Comparison of ENCODE assay signal across 10 cellular contexts in genomic region chr19:15404097-15404779, GRCh38. TPM values are rescaled to one million over a fixed set of nuclear protein-coding genes. Genes with fewer than 3 reads are reported as not detected.
DNase-seq lines count a peak whose midpoint lies in the region; ATAC-seq and TF ChIP-seq lines count a peak whose summit lies in the region.
"Had no signal": no experiment of that assay in that cellular context is flagged by ENCODE, and none has a peak within 500 bp of the region (broad histone marks: within the 10 kb centered on the region; RNA-seq: fewer than 3 reads in every experiment).

No MANE protein-coding gene starts in this region.

- DNase-seq in HFFc6 (no peak), ascending aorta (ENCODE audit: low spot score in 2 of 2) (no peak), left colon (peak in 1 of 2 donors; percentile 45), T1000 (lab: John Stamatoyannopoulos, UW) (no peak), NCI-H82 treated with DMSO at 0.1 percent for 48 hours (lab: John Stamatoyannopoulos, UW; ENCODE audit: unreplicated experiment) (no peak)
- DNase-seq in stimulated activated naive B cell treated with anti-CD40 and anti-IgM and Interleukin-4, amounts not matched to agents 10 μg/mL and 1 μg/mL and 100 μg/mL, for 72 hours: no peak
- DNase-seq: activated gamma-delta T cell, NCI-H2029 had no signal

- H3K4me3 Mint-ChIP-seq in HFFc6: no peak overlapping the region
- H3K4me3 Mint-ChIP-seq in stimulated activated naive B cell treated with anti-CD40 and anti-IgM and Interleukin-4, amounts not matched to agents 10 μg/mL and 1 μg/mL and 100 μg/mL, for 72 hours: peak overlapping the region in 1 of 2 donors; percentile 0

- H3K27ac ChIP-seq in ascending aorta: peak overlapping the region; percentile 51 to 74

- H3K4me1 Mint-ChIP-seq in HFFc6 (ENCODE audit: low read depth): peaks cover 23% of the 10 kb centered on the region
- H3K4me1 Mint-ChIP-seq in stimulated activated naive B cell treated with anti-CD40 and anti-IgM and Interleukin-4, amounts not matched to agents 10 μg/mL and 1 μg/mL and 100 μg/mL, for 72 hours: peaks cover 22 to 28% of the 10 kb centered on the region in 2 donors

- H3K4me3 ChIP-seq in ascending aorta: peak overlapping the region in 1 of 2 donors; percentile 14

- ATAC-seq in left colon: peak; percentile 14
- ATAC-seq in stimulated activated naive B cell treated with anti-CD40 and anti-IgM and Interleukin-4, amounts not matched to agents 10 μg/mL and 1 μg/mL and 100 μg/mL, for 72 hours (replicated peaks): peak; percentile 46 to 54
- ATAC-seq in HG03025 (IDR thresholded peaks at IDR 0.05; ENCODE audit: low FRiP score, unreplicated experiment): no peak
- ATAC-seq: Panc1 had no signal

- TF ChIP-seq CTCF in HFFc6 (IDR thresholded peaks at IDR 0.05): no peak
- TF ChIP-seq CTCF in ascending aorta (IDR thresholded peaks at IDR 0.05): no peak

- H3K4me1 ChIP-seq in ascending aorta: peaks cover 3 to 30% of the 10 kb centered on the region in 2 donors

- peaks cover 7% of the 10 kb centered on the region; the same call in 1 of the 2 replicates for H3K36me3 Mint-ChIP-seq in HFFc6 (ENCODE audit: low read depth)
- peaks cover 30 to 46% of the 10 kb centered on the region in 2 donors for H3K36me3 Mint-ChIP-seq in stimulated activated naive B cell treated with anti-CD40 and anti-IgM and Interleukin-4, amounts not matched to agents 10 μg/mL and 1 μg/mL and 100 μg/mL, for 72 hours

- intact Hi-C loops in ascending aorta (cut with DNase I) (no loop called here), left colon (cut with DNase I, micrococcal nuclease) (no loop called here)

- peaks cover 26 to 41% of the 10 kb centered on the region in 2 donors for H3K36me3 ChIP-seq in ascending aorta

- peak overlapping the region; percentile 20 for H3K27ac Mint-ChIP-seq in HFFc6
- H3K27ac Mint-ChIP-seq in stimulated activated naive B cell treated with anti-CD40 and anti-IgM and Interleukin-4, amounts not matched to agents 10 μg/mL and 1 μg/mL and 100 μg/mL, for 72 hours: peak overlapping the region; percentile 52

- no peaks in the 10 kb centered on the region for H3K9me3 ChIP-seq in ascending aorta

- H3K27me3 ChIP-seq in ascending aorta: no peaks in the 10 kb centered on the region

- no peaks in the 10 kb centered on the region for H3K9me3 Mint-ChIP-seq in HFFc6
- H3K9me3 Mint-ChIP-seq in stimulated activated naive B cell treated with anti-CD40 and anti-IgM and Interleukin-4, amounts not matched to agents 10 μg/mL and 1 μg/mL and 100 μg/mL, for 72 hours: no peaks in the 10 kb centered on the region

- no peaks in the 10 kb centered on the region; the same call in 1 of the 2 replicates for H3K27me3 Mint-ChIP-seq in HFFc6 (ENCODE audit: insufficient read depth)
- no peaks in the 10 kb centered on the region for H3K27me3 Mint-ChIP-seq in stimulated activated naive B cell treated with anti-CD40 and anti-IgM and Interleukin-4, amounts not matched to agents 10 μg/mL and 1 μg/mL and 100 μg/mL, for 72 hours

RNA-seq across cellular contexts. Expression of gene AKAP8L, which starts 14.6 kb away (rescaled TPM):
- total RNA-seq in HFFc6 (2021; fragmentation: NEBNext Ultra II Directional; extraction: Animal tissue kit (Norgen Biotek cat#: 25700)): 10 to 100 TPM; 49.4 to 54.4 (median 52.0) TPM
- total RNA-seq in ascending aorta (143 TPM), left colon (10 to 100 TPM; 63.4 to 75.1 TPM)

RNA-seq across cellular contexts. Expression of gene AKAP8, which starts 24.7 kb away (rescaled TPM):
- total RNA-seq in HFFc6 (2021; fragmentation: NEBNext Ultra II Directional; extraction: Animal tissue kit (Norgen Biotek cat#: 25700)): 10 to 100 TPM; 22.8 to 31.2 (median 29.6) TPM
- 17.0 TPM for total RNA-seq in ascending aorta
- total RNA-seq in left colon: 10 to 100 TPM; 38.3 to 44.3 TPM

RNA-seq across cellular contexts. Expression of gene WIZ, which starts 45.5 kb away (rescaled TPM):
- 10 to 100 TPM; 39.3 to 54.3 (median 43.1) TPM for total RNA-seq in HFFc6 (2021; fragmentation: NEBNext Ultra II Directional; extraction: Animal tissue kit (Norgen Biotek cat#: 25700))
- total RNA-seq in ascending aorta: 90.4 TPM
- 10 to 100 TPM; 24.5 to 24.8 TPM for total RNA-seq in left colon
